ENCODE assay signal across 11 cellular contexts in genomic region chr2:218281449-218281848, GRCh38. TPM values are rescaled to one million over a fixed set of nuclear protein-coding genes. Genes with fewer than 3 reads are reported as not detected.
DNase-seq lines count a peak whose midpoint lies in the region; ATAC-seq and TF ChIP-seq lines count a peak whose summit lies in the region.
"Had no signal": no experiment of that assay in that cellular context is flagged by ENCODE, and none has a peak within 500 bp of the region (broad histone marks: within the 10 kb centered on the region; RNA-seq: fewer than 3 reads in every experiment).

No MANE protein-coding gene starts in this region.

- peak; percentile 63 to 64 for ATAC-seq in gastrocnemius medialis
- no peak for ATAC-seq in GM19463 (IDR thresholded peaks at IDR 0.05; ENCODE audit: unreplicated experiment)

- CTCF ChIA-PET in Caco-2 (lab: Charles Lee), result no interaction called here

- no TSS peak for BruUV-seq in Caco-2 (replicated peaks; lab: Mats Ljungman, UMichigan)

- POLR2A ChIA-PET in Caco-2 (lab: Charles Lee), result interaction anchor here (1.1 kb wide), 1 partner anchor 13 kb away, joined by 12 read pairs; no protein-coding TSS in a partner anchor

- intact Hi-C loops in Caco-2 (cut with micrococcal nuclease; ENCODE audit: unreplicated experiment), result no loop called here
- intact Hi-C loops in adrenal gland (cut with DNase I), result no loop called here
- intact Hi-C loops in left ventricle myocardium inferior (cut with micrococcal nuclease), result no loop called here
- intact Hi-C loops in gastrocnemius medialis (cut with DNase I; ENCODE audit: low total_unique reads), result loop anchor here (10.0 kb wide), 4 partner anchors 377 to 1597 kb away; partner anchors contain the start of gene DNAJB2

- peaks cover 44% of the 10 kb centered on the region for H3K4me1 ChIP-seq in Caco-2
- H3K4me1 ChIP-seq in adrenal gland (replicated peaks in 1 of 2), result peaks cover 50 to 53% of the 10 kb centered on the region in 2 donors
- H3K4me1 ChIP-seq in left ventricle myocardium inferior, result peaks cover 74% of the 10 kb centered on the region
- peaks cover 55 to 57% of the 10 kb centered on the region in 2 donors for H3K4me1 ChIP-seq in gastrocnemius medialis

- WGBS in adrenal gland, 4 donors, result 24 to 52% (median 33%) methylated on average over 3 of the region's 3 CpGs

- H3K36me3 ChIP-seq in Caco-2 (ENCODE audit: control insufficient read depth, insufficient read depth, low read length) (peaks cover 6% of the 10 kb centered on the region), adrenal gland (replicated peaks in 1 of 2) (peaks cover 0 to 64% of the 10 kb centered on the region in 2 donors), left ventricle myocardium inferior (peaks cover 62% of the 10 kb centered on the region), gastrocnemius medialis (peaks cover 0 to 54% of the 10 kb centered on the region in 2 donors)

- TF ChIP-seq CTCF in Caco-2 (IDR thresholded peaks at IDR 0.05; ENCODE audit: insufficient read depth in 1 of 2, low read depth in 1 of 2, low read length in 1 of 2, severe bottlenecking in 1 of 2, unreplicated experiment in 1 of 2) (no peak), adrenal gland (IDR thresholded peaks at IDR 0.05) (no peak), left ventricle myocardium inferior (IDR thresholded peaks at IDR 0.05; ENCODE audit: borderline replicate concordance) (no peak), gastrocnemius medialis (IDR thresholded peaks at IDR 0.05 in 4 of 5, conservative IDR thresholded peaks at IDR 0.05 in 1 of 5) (no peak)

- peak overlapping the region; percentile 28 for H3K4me3 Mint-ChIP-seq in Caco-2 (ENCODE audit: unreplicated experiment)

- peak overlapping the region; percentile 70 for H3K27ac Mint-ChIP-seq in Caco-2 (ENCODE audit: unreplicated experiment)

- DNase-seq in Caco-2 (no peak), adrenal gland (peak; percentile 63 to 90 (median 85)), left ventricle myocardium inferior (no peak), gastrocnemius medialis (peak; percentile 77 to 89), DMS153 treated with DMSO at 0.1 percent for 48 hours (lab: John Stamatoyannopoulos, UW; ENCODE audit: unreplicated experiment) (no peak), hepatic stellate cell (ENCODE audit: low spot score) (no peak)
- no peak for DNase-seq in stimulated activated CD4-positive, alpha-beta T cell treated with anti-CD3 and anti-CD28 coated beads, Interleukin-4, amount 100 ng/mL, for 24 hours
- DNase-seq: DND-41, NCI-H2029 treated with DMSO at 0.1 percent for 48 hours had no signal

- H3K27ac ChIP-seq in adrenal gland (peak overlapping the region; percentile 21 to 97 (median 90)), left ventricle myocardium inferior (replicated peaks) (peak overlapping the region; percentile 99), gastrocnemius medialis (peak overlapping the region; percentile 93 to 100 (median 98))

- H3K4me3 ChIP-seq in Caco-2 (ENCODE audit: low read depth, low read length) (no peak overlapping the region), adrenal gland (no peak overlapping the region), left ventricle myocardium inferior (peak overlapping the region; percentile 20), gastrocnemius medialis (peak overlapping the region in 2 of 4 donors; percentile 22 to 32)

- TF ChIP-seq POLR2A in adrenal gland (IDR thresholded peaks at IDR 0.05), result peak in 1 of 2 donors; percentile 8
- no peak for TF ChIP-seq POLR2A in gastrocnemius medialis (IDR thresholded peaks at IDR 0.05)

- peaks cover 89% of the 10 kb centered on the region for H3K36me3 Mint-ChIP-seq in Caco-2 (ENCODE audit: insufficient read depth, unreplicated experiment)

- peaks cover 27% of the 10 kb centered on the region for H3K4me1 Mint-ChIP-seq in Caco-2 (ENCODE audit: low read depth, unreplicated experiment)

- H3K27me3 ChIP-seq in Caco-2 (replicated peaks; ENCODE audit: control insufficient read depth, insufficient read depth, low read length) (no peaks in the 10 kb centered on the region), adrenal gland (no peaks in the 10 kb centered on the region), left ventricle myocardium inferior (ENCODE audit: low read depth) (no peaks in the 10 kb centered on the region), gastrocnemius medialis (no peaks in the 10 kb centered on the region)

- no peaks in the 10 kb centered on the region for H3K9me3 ChIP-seq in Caco-2
- no peaks in the 10 kb centered on the region for H3K9me3 ChIP-seq in adrenal gland (replicated peaks in 1 of 3)
- H3K9me3 ChIP-seq in left ventricle myocardium inferior (replicated peaks), result no peaks in the 10 kb centered on the region
- H3K9me3 ChIP-seq in gastrocnemius medialis, result no peaks in the 10 kb centered on the region

- in situ Hi-C loops in gastrocnemius medialis (cut with MboI; ENCODE audit: low sequenced_read_pairs in 4 of 4), result loop anchor here in 3 of 4 donors (25.0 kb wide), 1 partner anchor 381 kb away; the partner anchor contains the start of genes BCS1L (in 3 of the 3), RNF25 (in 3 of the 3), STK36 (in 3 of the 3) and ZNF142 (in 3 of the 3)

- no peaks in the 10 kb centered on the region for H3K9me3 Mint-ChIP-seq in Caco-2 (ENCODE audit: unreplicated experiment)

- H3K27me3 Mint-ChIP-seq in Caco-2 (ENCODE audit: insufficient read depth, unreplicated experiment), result no peaks in the 10 kb centered on the region

RNA-seq across cellular contexts. Expression of gene TMBIM1, which starts 10.9 kb away (rescaled TPM):
- total RNA-seq in Caco-2 (2022) (168 and 175 TPM in 2 replicates), adrenal gland (100 to 1,000 TPM; 185 to 293 (median 214) TPM), left ventricle myocardium inferior (111 TPM), gastrocnemius medialis (100 to 1,000 TPM; 142 to 296 (median 215) TPM)
- 100 to 1,000 TPM in 1 of 3 donors, 10 to 100 TPM in 2; 25.7 to 201 (median 63.8) TPM for polyA plus RNA-seq in adrenal gland

RNA-seq across cellular contexts. Expression of gene PNKD, which starts 11.1 kb away (rescaled TPM):
- total RNA-seq in Caco-2 (2022) (39.2 and 42.9 TPM in 2 replicates), adrenal gland (100 to 1,000 TPM in 3 of 8 donors, 10 to 100 TPM in 5; 48.8 to 118 (median 87.4) TPM), left ventricle myocardium inferior (75.4 TPM), gastrocnemius medialis (10 to 100 TPM; 20.1 to 35.8 (median 31.9) TPM)
- polyA plus RNA-seq in adrenal gland, result 100 to 1,000 TPM in 2 of 3 donors, 10 to 100 TPM in 1; 56.9 to 181 (median 139) TPM

RNA-seq across cellular contexts. Expression of gene AAMP, which starts 11.5 kb away (rescaled TPM):
- total RNA-seq in Caco-2 (2022) (118 and 125 TPM in 2 replicates), adrenal gland (100 to 1,000 TPM in 5 of 8 donors, 10 to 100 TPM in 3; 84.9 to 314 (median 110) TPM), left ventricle myocardium inferior (50.5 TPM), gastrocnemius medialis (100 to 1,000 TPM in 1 of 4 donors, 10 to 100 TPM in 3; 87.1 to 134 (median 96.0) TPM)
- polyA plus RNA-seq in adrenal gland, result 100 to 1,000 TPM in 1 of 3 donors, 10 to 100 TPM in 2; 54.8 to 129 (median 89.0) TPM

RNA-seq across cellular contexts. Expression of gene GPBAR1, which starts 20.6 kb away (rescaled TPM):
- 0.29 and 0.44 TPM in 2 replicates for total RNA-seq in Caco-2 (2022)
- 10 to 100 TPM in 1 of 8 donors, 1 to 10 TPM in 7; 2.6 to 15.3 (median 4.1) TPM for total RNA-seq in adrenal gland
- polyA plus RNA-seq in adrenal gland, result 1 to 10 TPM in 2 of 3 donors, under 1 TPM in 1; 0.11 to 4.0 (median 2.1) TPM
- 1.5 TPM for total RNA-seq in left ventricle myocardium inferior
- total RNA-seq in gastrocnemius medialis, result under 1 TPM in 1 of 4 donors, not detected in 3; 0.93 TPM
- total RNA-seq: SK-MEL-5 had no signal

Comparison
In these comparisons a context has a peak if more than half of its experiments do, and no peak if none do; other contexts are left out.
1. DNase-seq: peak in adrenal gland (7 of 7) and gastrocnemius medialis (2 of 2); none in Caco-2 (0 of 2), left ventricle myocardium inferior (single experiment), stimulated activated CD4-positive, alpha-beta T cell treated with anti-CD3 and anti-CD28 coated beads, Interleukin-4, amount 100 ng/mL, for 24 hours (single experiment), DMS153 treated with DMSO at 0.1 percent for 48 hours (single experiment) and hepatic stellate cell (single experiment).
2. Peak in every context shown above with its lines, with median percentiles within 50 percentile points of each other: H3K27ac ChIP-seq.